In genomic region chr2:28365158-28365557, GRCh38 we compare ENCODE assay signal across 17 cellular contexts. TPM values are rescaled to one million over a fixed set of nuclear protein-coding genes. Genes with fewer than 3 reads are reported as not detected.
DNase-seq lines count a peak whose midpoint lies in the region; ATAC-seq, FAIRE-seq and TF ChIP-seq lines count a peak whose summit lies in the region.
"Had no signal": no experiment of that assay in that cellular context is flagged by ENCODE, and none has a peak within 500 bp of the region (broad histone marks: within the 10 kb centered on the region; RNA-seq: fewer than 3 reads in every experiment).

No MANE protein-coding gene starts in this region.

- H3K4me1 ChIP-seq in CD8-positive, alpha-beta memory T cell (ENCODE audit: insufficient read depth, low read length): peaks cover 70% of the 10 kb centered on the region
- H3K4me1 ChIP-seq in parathyroid adenoma (peaks cover 10% of the 10 kb centered on the region), upper lobe of left lung (peaks cover 21 to 28% (median 21%) of the 10 kb centered on the region in 4 donors), body of pancreas (no peaks in the 10 kb centered on the region)

- H3K36me3 Mint-ChIP-seq in CD8-positive, alpha-beta memory T cell: no peaks in the 10 kb centered on the region
- no peaks in the 10 kb centered on the region for H3K36me3 Mint-ChIP-seq in IgD-negative memory B cell
- H3K36me3 Mint-ChIP-seq in effector memory CD8-positive, alpha-beta T cell (ENCODE audit: insufficient read depth): peaks cover 19% of the 10 kb centered on the region

- H3K27me3 Mint-ChIP-seq in CD8-positive, alpha-beta memory T cell: no peaks in the 10 kb centered on the region
- H3K27me3 Mint-ChIP-seq in IgD-negative memory B cell: peaks cover 12% of the 10 kb centered on the region
- no peaks in the 10 kb centered on the region for H3K27me3 Mint-ChIP-seq in effector memory CD8-positive, alpha-beta T cell

- no peaks in the 10 kb centered on the region for H3K27me3 ChIP-seq in CD8-positive, alpha-beta memory T cell (ENCODE audit: insufficient read depth, low read length, poor library complexity, severe bottlenecking)
- H3K27me3 ChIP-seq in parathyroid adenoma (ENCODE audit: control insufficient read depth, insufficient read depth, low read length): no peaks in the 10 kb centered on the region
- no peaks in the 10 kb centered on the region for H3K27me3 ChIP-seq in upper lobe of left lung
- H3K27me3 ChIP-seq in body of pancreas: no peaks in the 10 kb centered on the region
- H3K27me3 ChIP-seq: neutrophil, right lobe of liver had no signal

- CTCF ChIA-PET in CD8-positive, alpha-beta memory T cell (lab: Charles Lee): no interaction called here

- TF ChIP-seq POLR2A in upper lobe of left lung (IDR thresholded peaks at IDR 0.05): no peak
- no peak for TF ChIP-seq POLR2A in GM12891 (IDR thresholded peaks at IDR 0.05; ENCODE audit: low read depth, low read length)
- TF ChIP-seq POLR2A in body of pancreas (IDR thresholded peaks at IDR 0.05): no peak

- TF ChIP-seq CTCF in parathyroid adenoma (IDR thresholded peaks at IDR 0.05) (no peak), upper lobe of left lung (IDR thresholded peaks at IDR 0.05) (no peak), body of pancreas (IDR thresholded peaks at IDR 0.05) (no peak)

- H3K9ac ChIP-seq in parathyroid adenoma: no peak overlapping the region

- H3K27ac ChIP-seq in CD8-positive, alpha-beta memory T cell (ENCODE audit: low read depth, low read length): no peak overlapping the region
- H3K27ac ChIP-seq in parathyroid adenoma (no peak overlapping the region), upper lobe of left lung (no peak overlapping the region), body of pancreas (no peak overlapping the region)
- H3K27ac ChIP-seq: right lobe of liver, thoracic aorta had no signal

- H3K9me3 Mint-ChIP-seq in CD8-positive, alpha-beta memory T cell: no peaks in the 10 kb centered on the region
- H3K9me3 Mint-ChIP-seq in IgD-negative memory B cell: peaks cover 0 to 2% (median 0%) of the 10 kb centered on the region in 3 donors
- H3K9me3 Mint-ChIP-seq in effector memory CD8-positive, alpha-beta T cell: no peaks in the 10 kb centered on the region

- ATAC-seq in effector memory CD8-positive, alpha-beta T cell (replicated peaks): no peak
- ATAC-seq in upper lobe of left lung (ENCODE audit: low FRiP score in 2 of 2) (no peak), body of pancreas (no peak)
- ATAC-seq: HCT116, right lobe of liver had no signal

- intact Hi-C loops in body of pancreas (cut with DNase I): no loop called here

- H2AFZ ChIP-seq in parathyroid adenoma: peak overlapping the region; percentile 53

- WGBS in upper lobe of left lung, 2 donors: 66 to 74% methylated on average over 8 of the region's 8 CpGs
- 88 to 90% methylated on average over 8 of the region's 8 CpGs for WGBS in body of pancreas, 2 donors

- no peaks in the 10 kb centered on the region for H3K9me3 ChIP-seq in CD8-positive, alpha-beta memory T cell (ENCODE audit: low read length)
- no peaks in the 10 kb centered on the region for H3K9me3 ChIP-seq in parathyroid adenoma (ENCODE audit: control insufficient read depth, low read length)
- H3K9me3 ChIP-seq in upper lobe of left lung: no peaks in the 10 kb centered on the region
- H3K9me3 ChIP-seq in body of pancreas: no peaks in the 10 kb centered on the region
- H3K9me3 ChIP-seq: neutrophil, right lobe of liver, thoracic aorta had no signal

- H3K79me2 ChIP-seq in parathyroid adenoma: no peaks in the 10 kb centered on the region

- H3K4me3 ChIP-seq in CD8-positive, alpha-beta memory T cell (ENCODE audit: low read length): no peak overlapping the region
- H3K4me3 ChIP-seq in parathyroid adenoma (ENCODE audit: low read depth, low read length) (no peak overlapping the region), upper lobe of left lung (no peak overlapping the region), body of pancreas (no peak overlapping the region)
- H3K4me3 ChIP-seq: right lobe of liver, thoracic aorta had no signal

- no peak for TF ChIP-seq EP300 in upper lobe of left lung (IDR thresholded peaks at IDR 0.05)

- H3K4me3 Mint-ChIP-seq in CD8-positive, alpha-beta memory T cell: peak overlapping the region in 6 of 7 donors; percentile 8 to 78 (median 37)
- H3K4me3 Mint-ChIP-seq in IgD-negative memory B cell: peak overlapping the region in 1 of 4 donors; percentile 17
- H3K4me3 Mint-ChIP-seq in effector memory CD8-positive, alpha-beta T cell: peak overlapping the region; percentile 51 to 72

- FAIRE-seq in GM12891 (lab: Jason Lieb, UNC): no peak

- peaks cover 68 to 75% (median 69%) of the 10 kb centered on the region in 3 donors for H3K4me1 Mint-ChIP-seq in CD8-positive, alpha-beta memory T cell
- peaks cover 1 to 7% (median 4%) of the 10 kb centered on the region in 3 donors for H3K4me1 Mint-ChIP-seq in IgD-negative memory B cell
- peaks cover 59 to 73% of the 10 kb centered on the region in 2 donors for H3K4me1 Mint-ChIP-seq in effector memory CD8-positive, alpha-beta T cell (ENCODE audit: low read depth in 2 of 2)

- peak overlapping the region in 7 of 8 donors; percentile 42 to 94 (median 87) for H3K27ac Mint-ChIP-seq in CD8-positive, alpha-beta memory T cell
- H3K27ac Mint-ChIP-seq in IgD-negative memory B cell: peak overlapping the region in 2 of 3 donors; percentile 30 to 40
- peak overlapping the region; percentile 95 to 96 for H3K27ac Mint-ChIP-seq in effector memory CD8-positive, alpha-beta T cell

- DNase-seq in CD8-positive, alpha-beta memory T cell: no peak
- no peak for DNase-seq in effector memory CD8-positive, alpha-beta T cell
- no peak for DNase-seq in upper lobe of left lung
- DNase-seq in GM12891 (ENCODE audit: insufficient read length, low spot score): no peak
- DNase-seq in body of pancreas: no peak
- DNase-seq: activated effector memory CD4-positive, alpha-beta T cell treated with Interleukin-2 at 50 U/mL for 16 hours; AML-193; cortex of kidney; erythroblast; NCI-H187 treated with DMSO at 0.1 percent for 48 hours; NCI-H510A treated with DMSO at 0.1 percent for 48 hours; right lobe of liver had no signal

- H3K4me2 ChIP-seq in parathyroid adenoma (ENCODE audit: low read length): no peak overlapping the region

- H3K36me3 ChIP-seq in CD8-positive, alpha-beta memory T cell (ENCODE audit: insufficient read depth, low read length): no peaks in the 10 kb centered on the region
- H3K36me3 ChIP-seq in parathyroid adenoma (ENCODE audit: control insufficient read depth, insufficient read depth, low read length) (no peaks in the 10 kb centered on the region), upper lobe of left lung (no peaks in the 10 kb centered on the region), body of pancreas (replicated peaks in 1 of 2; ENCODE audit: insufficient read depth in 1 of 2, low read depth in 2 of 2) (no peaks in the 10 kb centered on the region)
- H3K36me3 ChIP-seq: neutrophil, right lobe of liver, thoracic aorta had no signal

- POLR2A ChIA-PET in CD8-positive, alpha-beta memory T cell (lab: Charles Lee): no interaction called here

TF ChIP-seq in GM12891, 5 proteins besides CTCF, POLR2A, EP300 and RAD21:
- no peak for TF ChIP-seq PAX5 (IDR thresholded peaks at IDR 0.05; ENCODE audit: insufficient read depth, low read length, severe bottlenecking)
- no peak for TF ChIP-seq TAF1 (IDR thresholded peaks at IDR 0.05; ENCODE audit: low read depth, low read length)
- no peak for TF ChIP-seq POLR2AphosphoS5 (IDR thresholded peaks at IDR 0.05; ENCODE audit: low read depth, low read length)
- TF ChIP-seq SPI1 (IDR thresholded peaks at IDR 0.05; ENCODE audit: low read depth, low read length): no peak
- TF ChIP-seq POU2F2 (IDR thresholded peaks at IDR 0.05; ENCODE audit: low read depth, low read length): no peak

RNA-seq across cellular contexts. Expression of gene FOSL2, which starts 27.5 kb away (rescaled TPM):
- 10 to 100 TPM; 46.2 to 47.3 TPM for total RNA-seq in CD8-positive, alpha-beta memory T cell
- polyA plus RNA-seq in CD8-positive, alpha-beta memory T cell: 14.1 TPM
- polyA plus RNA-seq in IgD-negative memory B cell: 0.50 TPM
- total RNA-seq in upper lobe of left lung (100 to 1,000 TPM in 3 of 6 donors, 10 to 100 TPM in 3; 71.0 to 137 (median 91.0) TPM), body of pancreas (10 to 100 TPM; 27.5 to 33.9 TPM)
- 1.1 TPM for polyA plus RNA-seq in GM12891 (2012; ENCODE audit: low read depth, missing spikeins)

Comparison
In these comparisons a context has a peak if more than half of its experiments do, and no peak if none do; other contexts are left out.
1. H3K27ac Mint-ChIP-seq: peak in every context shown above with its lines; median percentile 96 in effector memory CD8-positive, alpha-beta T cell; 87 in CD8-positive, alpha-beta memory T cell; 35 in IgD-negative memory B cell.